13 cellular contexts compared by ENCODE assay signal in genomic region chr6:41439524-41440418, GRCh38.
DNase-seq lines count a peak whose midpoint lies in the region; ATAC-seq lines count a peak whose summit lies in the region.
"Had no signal": no experiment of that assay in that cellular context is flagged by ENCODE, and none has a peak within 500 bp of the region (broad histone marks: within the 10 kb centered on the region; RNA-seq: fewer than 3 reads in every experiment).

No MANE protein-coding gene starts in this region.

- H3K36me3 Mint-ChIP-seq in activated T-helper 17 cell treated with anti-CD3 and anti-CD28 coated beads, Interleukin-2, amount 50 U/mL, for 72 hours (ENCODE audit: low read depth): no peaks in the 10 kb centered on the region

- H3K4me1 Mint-ChIP-seq in activated T-helper 17 cell treated with anti-CD3 and anti-CD28 coated beads, Interleukin-2, amount 50 U/mL, for 72 hours: peaks cover 42% of the 10 kb centered on the region

- H3K9me3 Mint-ChIP-seq in activated T-helper 17 cell treated with anti-CD3 and anti-CD28 coated beads, Interleukin-2, amount 50 U/mL, for 72 hours: no peaks in the 10 kb centered on the region
- H3K9me3 Mint-ChIP-seq: neural crest cell had no signal

- H4K20me1 ChIP-seq in BLaER1 treated with 17β-estradiol and CSF1 and Interleukin-3, amounts not matched to agents 10 nM and 100 nM: no peaks in the 10 kb centered on the region

- H3K9ac ChIP-seq in BLaER1 treated with 17β-estradiol and CSF1 and Interleukin-3, amounts not matched to agents 10 nM and 100 nM: peak overlapping the region in 9 of 11 experiments; percentile 26 to 77 (median 67); a peak in 16 of 22 replicates

- peak overlapping the region in 3 of 10 experiments; percentile 13 to 30 (median 26); a peak in 5 of 20 replicates for H3K4me3 ChIP-seq in BLaER1 treated with 17β-estradiol and CSF1 and Interleukin-3, amounts not matched to agents 10 nM and 100 nM
- H3K4me3 ChIP-seq: breast epithelium had no signal

- peaks cover 6% of the 10 kb centered on the region for H3K27me3 Mint-ChIP-seq in activated T-helper 17 cell treated with anti-CD3 and anti-CD28 coated beads, Interleukin-2, amount 50 U/mL, for 72 hours

- DNase-seq in Kasumi-1 (lab: John Stamatoyannopoulos, UW): peak; percentile 52 to 54
- no peak for DNase-seq in anterior cingulate cortex (lab: John Stamatoyannopoulos, UW)
- DNase-seq in hippocampal formation (lab: John Stamatoyannopoulos, UW): no peak
- no peak for DNase-seq in stimulated activated CD4-positive, alpha-beta T cell treated with anti-CD3 and anti-CD28 coated beads, Interleukin-4, amount 100 ng/mL, for 1 hour
- DNase-seq: COR-L47; NCI-H526 treated with DMSO at 0.1 percent for 48 hours; stimulated activated CD4-positive, alpha-beta T cell treated with anti-CD3 and anti-CD28 coated beads, Interleukin-4, amount 100 ng/mL, for 4 hours had no signal

- peak; percentile 85 for ATAC-seq in GM18868 (IDR thresholded peaks at IDR 0.05; ENCODE audit: unreplicated experiment)
- peak; percentile 74 for ATAC-seq in activated T-helper 17 cell treated with anti-CD3 and anti-CD28 coated beads, Interleukin-2, amount 50 U/mL, for 72 hours (replicated peaks)
- no peak for ATAC-seq in HG03342 (IDR thresholded peaks at IDR 0.05; ENCODE audit: unreplicated experiment)

- H3K4me2 ChIP-seq in BLaER1 treated with 17β-estradiol and CSF1 and Interleukin-3, amounts not matched to agents 10 nM and 100 nM: peak overlapping the region; percentile 70 to 96 (median 91)

- peak overlapping the region; percentile 25 to 95 (median 83); a peak in 21 of 22 replicates for H3K27ac ChIP-seq in BLaER1 treated with 17β-estradiol and CSF1 and Interleukin-3, amounts not matched to agents 10 nM and 100 nM
- H3K27ac ChIP-seq: breast epithelium had no signal

- H3K4me1 ChIP-seq in BLaER1 treated with 17β-estradiol and CSF1 and Interleukin-3, amounts not matched to agents 10 nM and 100 nM: peaks cover 36 to 69% (median 48%) of the 10 kb centered on the region in 10 experiments

- H3K4me3 Mint-ChIP-seq in activated T-helper 17 cell treated with anti-CD3 and anti-CD28 coated beads, Interleukin-2, amount 50 U/mL, for 72 hours: peak overlapping the region; percentile 38
- H3K4me3 Mint-ChIP-seq: neural crest cell had no signal

- H3K27ac Mint-ChIP-seq in activated T-helper 17 cell treated with anti-CD3 and anti-CD28 coated beads, Interleukin-2, amount 50 U/mL, for 72 hours: peak overlapping the region; percentile 80

- H3K36me3 ChIP-seq in BLaER1 treated with 17β-estradiol and CSF1 and Interleukin-3, amounts not matched to agents 10 nM and 100 nM: no peaks in the 10 kb centered on the region
- H3K36me3 ChIP-seq: breast epithelium had no signal

- H3K9me3 ChIP-seq in BLaER1 treated with 17β-estradiol and CSF1 and Interleukin-3, amounts not matched to agents 10 nM and 100 nM (replicated peaks in 1 of 11): peaks cover 0 to 7% (median 0%) of the 10 kb centered on the region in 11 experiments; a peak in 1 of 22 replicates
- H3K9me3 ChIP-seq: breast epithelium had no signal

- peaks cover 22 to 28% (median 26%) of the 10 kb centered on the region in 11 experiments for H3K27me3 ChIP-seq in BLaER1 treated with 17β-estradiol and CSF1 and Interleukin-3, amounts not matched to agents 10 nM and 100 nM
- H3K27me3 ChIP-seq: breast epithelium had no signal

Comparison
In these comparisons a context has a peak if more than half of its experiments do, and no peak if none do; other contexts are left out.
1. DNase-seq: peak in Kasumi-1 (2 of 2); none in anterior cingulate cortex (0 of 58), hippocampal formation (0 of 2) and stimulated activated CD4-positive, alpha-beta T cell treated with anti-CD3 and anti-CD28 coated beads, Interleukin-4, amount 100 ng/mL, for 1 hour (single experiment).